ENCODE assay signal across 33 cellular contexts in genomic region chr12:131076791-131077747, GRCh38.
DNase-seq lines count a peak whose midpoint lies in the region; ATAC-seq and TF ChIP-seq lines count a peak whose summit lies in the region.
"Had no signal": no experiment of that assay in that cellular context is flagged by ENCODE, and none has a peak within 500 bp of the region (broad histone marks: within the 10 kb centered on the region; RNA-seq: fewer than 3 reads in every experiment).

No MANE protein-coding gene starts in this region.

- no peak for TF ChIP-seq EP300 in stomach (IDR thresholded peaks at IDR 0.05)

- H3K36me3 ChIP-seq in H7 (replicated peaks; ENCODE audit: control insufficient read depth, insufficient read depth, low read length) (no peaks in the 10 kb centered on the region), stomach (peaks cover 0 to 28% (median 0%) of the 10 kb centered on the region in 4 donors)
- H3K36me3 ChIP-seq: ascending aorta, cardiac muscle cell, vagina had no signal

- WGBS in stomach, 5 donors, result 76 to 83% (median 77%) methylated on average over 20 to 25 of the region's 25 CpGs

- ATAC-seq in left lobe of liver (no peak), HG03025 (IDR thresholded peaks at IDR 0.05; ENCODE audit: low FRiP score, unreplicated experiment) (no peak)
- ATAC-seq: CD8-positive, alpha-beta T cell; foreskin keratinocyte; HCT116; left colon; T-helper 17 cell had no signal

- no peaks in the 10 kb centered on the region for H3K27me3 ChIP-seq in H7 (ENCODE audit: control insufficient read depth, insufficient read depth, low read length)
- H3K27me3 ChIP-seq in stomach, result no peaks in the 10 kb centered on the region
- H3K27me3 ChIP-seq: ascending aorta, cardiac muscle cell, esophagus muscularis mucosa, foreskin keratinocyte, heart right ventricle, vagina had no signal

- H3K4me1 ChIP-seq in stomach, result no peaks in the 10 kb centered on the region
- H3K4me1 ChIP-seq: ascending aorta, foreskin keratinocyte had no signal

- H3K27ac ChIP-seq in stomach, result no peak overlapping the region
- H3K27ac ChIP-seq: ascending aorta, esophagus muscularis mucosa, foreskin keratinocyte, heart right ventricle, SK-N-MC, vagina had no signal

- no peak for TF ChIP-seq POLR2A in stomach (IDR thresholded peaks at IDR 0.05)

- H3K4me3 ChIP-seq in H7 (ENCODE audit: insufficient read depth, low read depth, low read length) (no peak overlapping the region), stomach (no peak overlapping the region)
- H3K4me3 ChIP-seq: ascending aorta, cardiac muscle cell, esophagus muscularis mucosa, heart right ventricle, SK-N-MC, smooth muscle cell, vagina had no signal

- intact Hi-C loops in stomach (cut with DNase I; ENCODE audit: low total_unique reads), result no loop called here

- DNase-seq in activated CD8-positive, alpha-beta memory T cell treated with anti-CD3 and anti-CD28 coated beads, Interleukin-2, amount 50 U/mL, for 48 hours, result peak; percentile 30
- DNase-seq in activated CD8-positive, alpha-beta memory T cell treated with anti-CD3 and anti-CD28 coated beads for 24 hours, result no peak
- peak; percentile 36 for DNase-seq in H7
- DNase-seq in left lobe of liver (ENCODE audit: low spot score), result peak; percentile 31
- DNase-seq in stomach, result peak; percentile 11
- no peak for DNase-seq in EL
- DNase-seq in DMS114 treated with DMSO at 0.1 percent for 48 hours (lab: John Stamatoyannopoulos, UW; ENCODE audit: unreplicated experiment), result no peak
- DNase-seq: activated CD4-positive, alpha-beta memory T cell treated with anti-CD3 and anti-CD28 coated beads for 36 hours; activated CD4-positive, CD25-positive, alpha-beta regulatory T cell treated with anti-CD3 and anti-CD28 coated beads, Interleukin-2, amount 50 U/mL, for 72 hours; activated naive CD8-positive, alpha-beta T cell treated with anti-CD3 and anti-CD28 coated beads for 36 hours; activated T-cell treated with anti-CD3 and anti-CD28 coated beads for 4 hours; AML-193; CD8-positive, alpha-beta T cell; DMS153; foreskin keratinocyte; heart right ventricle; left colon; mesendoderm; NCI-H1417 treated with DMSO at 0.1 percent for 48 hours; NCI-H446; NCI-H82; nucleus accumbens; RPMI8226; stimulated activated CD4-positive, alpha-beta T cell treated with anti-CD3 and anti-CD28 coated beads, Interleukin-1b, Interleukin-23, amount 100 ng/mL, for 48 hours; T-helper 17 cell had no signal

- TF ChIP-seq CTCF in stomach (IDR thresholded peaks at IDR 0.05), result no peak

- H3K9me3 ChIP-seq in stomach, result no peaks in the 10 kb centered on the region
- H3K9me3 ChIP-seq: esophagus muscularis mucosa, vagina had no signal

Comparison
In these comparisons a context has a peak if more than half of its experiments do, and no peak if none do; other contexts are left out.
1. DNase-seq: peak in activated CD8-positive, alpha-beta memory T cell treated with anti-CD3 and anti-CD28 coated beads, Interleukin-2, amount 50 U/mL, for 48 hours (single experiment), H7 (single experiment), left lobe of liver (single experiment) and stomach (single experiment); none in activated CD8-positive, alpha-beta memory T cell treated with anti-CD3 and anti-CD28 coated beads for 24 hours (single experiment), EL (single experiment) and DMS114 treated with DMSO at 0.1 percent for 48 hours (single experiment).